10 cellular contexts compared by ENCODE assay signal in the genomic region with DNA sequence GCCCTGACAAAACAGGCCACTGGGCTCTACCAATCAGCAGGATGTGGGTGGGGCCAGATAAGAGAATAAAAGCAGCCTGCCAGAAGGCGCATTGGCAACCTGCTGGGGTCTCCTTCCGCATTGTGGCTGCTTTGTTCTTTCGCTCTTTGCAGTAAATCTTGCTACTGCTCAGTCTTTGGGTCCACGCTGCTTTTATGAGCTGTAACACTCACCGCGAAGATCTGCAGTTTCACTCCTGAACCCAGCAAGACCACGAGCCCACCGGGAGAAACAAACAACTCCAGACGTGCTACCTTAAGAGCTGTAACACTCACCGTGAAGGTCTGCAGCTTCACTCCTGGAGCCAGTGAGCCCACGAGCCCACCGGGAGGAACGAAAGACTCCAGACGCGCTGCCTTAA. TPM values are rescaled to one million over a fixed set of nuclear protein-coding genes. Genes with fewer than 3 reads are reported as not detected.
DNase-seq lines count a peak whose midpoint lies in the region; ATAC-seq and TF ChIP-seq lines count a peak whose summit lies in the region.
"Not testable (repeated sequence)": the region's sequence is repeated elsewhere in the genome, so short reads cannot be mapped to it uniquely, and the experiment has no call there.
"Had no signal": no experiment of that assay in that cellular context is flagged by ENCODE, and none has a peak within 500 bp of the region (broad histone marks: within the 10 kb centered on the region; RNA-seq: fewer than 3 reads in every experiment).

No MANE protein-coding gene starts in this region.

- H3K4me3 ChIP-seq in DND-41 (ENCODE audit: low read depth in 1 of 2, low read length in 2 of 2): not testable (repeated sequence)
- H3K4me3 ChIP-seq in naive thymus-derived CD4-positive, alpha-beta T cell (ENCODE audit: low read length): peak overlapping the region; percentile 54

- H3K36me3 ChIP-seq in DND-41 (ENCODE audit: insufficient read depth, low read length); naive thymus-derived CD4-positive, alpha-beta T cell (ENCODE audit: control insufficient read depth in 2 of 3, insufficient read depth in 3 of 3, low read length in 3 of 3): not testable (repeated sequence)

- not testable (repeated sequence) for H2AFZ ChIP-seq in DND-41 (ENCODE audit: low read depth, low read length)

- H3K27me3 ChIP-seq in DND-41 (ENCODE audit: insufficient read depth, low read length, poor library complexity); naive thymus-derived CD4-positive, alpha-beta T cell (ENCODE audit: control insufficient read depth in 2 of 2, insufficient read depth in 2 of 2, low read length in 2 of 2): not testable (repeated sequence)

- not testable (repeated sequence) for TF ChIP-seq CTCF in DND-41 (IDR thresholded peaks at IDR 0.05; ENCODE audit: borderline replicate concordance, extremely low read depth, low read length, poor library complexity, severe bottlenecking); WTC11 (IDR thresholded peaks at IDR 0.05)

- POLR2A ChIA-PET in WTC11 (lab: Charles Lee); naive thymus-derived CD4-positive, alpha-beta T cell (lab: Charles Lee): not testable (repeated sequence)

- H3K27ac Mint-ChIP-seq in WTC11: not testable (repeated sequence)
- peak overlapping the region; percentile 47 for H3K27ac Mint-ChIP-seq in activated T-helper 1 cell treated with anti-CD3 and anti-CD28 coated beads, Interleukin-12 subunit alpha, Interleukin-12 subunit beta, Interleukin-2, Interleukin-4 antibody, amounts not matched to agents 30 ng/mL and 10 ng/mL and 1 ng/mL, durations not matched to agents 14 hours and 24 hours and 36 hours
- peak overlapping the region; percentile 86 for H3K27ac Mint-ChIP-seq in activated naive CD8-positive, alpha-beta T cell treated with anti-CD3 and anti-CD28 coated beads, Interleukin-2, amount 50 U/mL, for 24 hours
- H3K27ac Mint-ChIP-seq in naive thymus-derived CD4-positive, alpha-beta T cell: peak overlapping the region; percentile 52 to 89 (median 83)

- DNase-seq in DND-41: peak; percentile 66
- DNase-seq in WTC11 (ENCODE audit: low spot score): not testable (repeated sequence)
- peak; percentile 13 to 45 for DNase-seq in activated CD8-positive, alpha-beta memory T cell treated with anti-CD3 and anti-CD28 coated beads for 4 hours (ENCODE audit: low read depth in 2 of 2)
- DNase-seq in activated T-helper 1 cell treated with anti-CD3 and anti-CD28 coated beads, Interleukin-12 subunit alpha, Interleukin-12 subunit beta, Interleukin-2, Interleukin-4 antibody, amounts not matched to agents 30 ng/mL and 10 ng/mL and 1 ng/mL, durations not matched to agents 14 hours and 24 hours and 36 hours (ENCODE audit: low spot score): peak; percentile 1
- peak; percentile 68 for DNase-seq in activated naive CD8-positive, alpha-beta T cell treated with anti-CD3 and anti-CD28 coated beads, Interleukin-2, amount 50 U/mL, for 24 hours
- DNase-seq in naive thymus-derived CD4-positive, alpha-beta T cell: peak in 8 of 9 donors; percentile 33 to 62 (median 50)
- peak; percentile 17 to 23 for DNase-seq in stimulated activated CD4-positive, alpha-beta T cell treated with anti-CD3 and anti-CD28 coated beads, Interleukin-2, amount 100 ng/mL, for 24 hours
- peak; percentile 67 for DNase-seq in stimulated activated naive CD8-positive, alpha-beta T cell treated with anti-CD3 and anti-CD28 coated beads, Interleukin-15, Interleukin-2, amounts not matched to agents 100 U/mL and 50 U/mL, for 24 hours

- H3K79me2 ChIP-seq in DND-41 (ENCODE audit: insufficient read depth, low read length): not testable (repeated sequence)

- H3K4me3 Mint-ChIP-seq in WTC11: not testable (repeated sequence)
- H3K4me3 Mint-ChIP-seq in activated T-helper 1 cell treated with anti-CD3 and anti-CD28 coated beads, Interleukin-12 subunit alpha, Interleukin-12 subunit beta, Interleukin-2, Interleukin-4 antibody, amounts not matched to agents 30 ng/mL and 10 ng/mL and 1 ng/mL, durations not matched to agents 14 hours and 24 hours and 36 hours: peak overlapping the region; percentile 81
- peak overlapping the region; percentile 83 for H3K4me3 Mint-ChIP-seq in activated naive CD8-positive, alpha-beta T cell treated with anti-CD3 and anti-CD28 coated beads, Interleukin-2, amount 50 U/mL, for 24 hours
- H3K4me3 Mint-ChIP-seq in naive thymus-derived CD4-positive, alpha-beta T cell: peak overlapping the region; percentile 83 to 95 (median 89)

- not testable (repeated sequence) for H3K9me3 ChIP-seq in DND-41 (ENCODE audit: insufficient read depth, low read length, severe bottlenecking); naive thymus-derived CD4-positive, alpha-beta T cell (ENCODE audit: control insufficient read depth in 2 of 3, low read length in 3 of 3)

- H3K27ac ChIP-seq in DND-41 (ENCODE audit: low read length); naive thymus-derived CD4-positive, alpha-beta T cell (ENCODE audit: low read depth, low read length): not testable (repeated sequence)

- H3K4me1 Mint-ChIP-seq in WTC11: peaks cover 22% of the 10 kb centered on the region
- peaks cover 27% of the 10 kb centered on the region for H3K4me1 Mint-ChIP-seq in activated T-helper 1 cell treated with anti-CD3 and anti-CD28 coated beads, Interleukin-12 subunit alpha, Interleukin-12 subunit beta, Interleukin-2, Interleukin-4 antibody, amounts not matched to agents 30 ng/mL and 10 ng/mL and 1 ng/mL, durations not matched to agents 14 hours and 24 hours and 36 hours (ENCODE audit: low read depth)
- H3K4me1 Mint-ChIP-seq in activated naive CD8-positive, alpha-beta T cell treated with anti-CD3 and anti-CD28 coated beads, Interleukin-2, amount 50 U/mL, for 24 hours: peaks cover 36% of the 10 kb centered on the region
- H3K4me1 Mint-ChIP-seq in naive thymus-derived CD4-positive, alpha-beta T cell: peaks cover 0 to 29% (median 26%) of the 10 kb centered on the region in 7 donors

- peaks cover 10% of the 10 kb centered on the region for H3K4me1 ChIP-seq in DND-41 (ENCODE audit: insufficient read depth, low read length)
- not testable (repeated sequence) for H3K4me1 ChIP-seq in naive thymus-derived CD4-positive, alpha-beta T cell (ENCODE audit: control insufficient read depth in 2 of 2, insufficient read depth in 2 of 2, low read length in 2 of 2)

- H3K27me3 Mint-ChIP-seq in WTC11 (ENCODE audit: low read depth); activated T-helper 1 cell treated with anti-CD3 and anti-CD28 coated beads, Interleukin-12 subunit alpha, Interleukin-12 subunit beta, Interleukin-2, Interleukin-4 antibody, amounts not matched to agents 30 ng/mL and 10 ng/mL and 1 ng/mL, durations not matched to agents 14 hours and 24 hours and 36 hours (ENCODE audit: insufficient read depth); activated naive CD8-positive, alpha-beta T cell treated with anti-CD3 and anti-CD28 coated beads, Interleukin-2, amount 50 U/mL, for 24 hours; naive thymus-derived CD4-positive, alpha-beta T cell: not testable (repeated sequence)

- H3K9ac ChIP-seq in DND-41 (ENCODE audit: low read depth, low read length): not testable (repeated sequence)

- ATAC-seq in DND-41 (ENCODE audit: insufficient read depth, low read depth); WTC11; activated naive CD8-positive, alpha-beta T cell treated with anti-CD3 and anti-CD28 coated beads, Interleukin-2, amount 50 U/mL, for 24 hours; naive thymus-derived CD4-positive, alpha-beta T cell; stimulated activated naive CD8-positive, alpha-beta T cell treated with anti-CD3 and anti-CD28 coated beads, Interleukin-15, Interleukin-2, amounts not matched to agents 100 U/mL and 50 U/mL, for 24 hours: not testable (repeated sequence)

- intact Hi-C loops in activated T-helper 1 cell treated with anti-CD3 and anti-CD28 coated beads, Interleukin-12 subunit alpha, Interleukin-12 subunit beta, Interleukin-2, Interleukin-4 antibody, amounts not matched to agents 30 ng/mL and 10 ng/mL and 1 ng/mL, durations not matched to agents 14 hours and 24 hours and 36 hours (cut with micrococcal nuclease): loop anchor here (10.0 kb wide), 1 partner anchor 286 kb away; a partner anchor contains a TSS
- intact Hi-C loops in naive thymus-derived CD4-positive, alpha-beta T cell (cut with micrococcal nuclease): loop anchor here in 1 of 2 donors (10.0 kb wide), 1 partner anchor 76 kb away; a partner anchor contains a TSS

- not testable (repeated sequence) for H3K36me3 Mint-ChIP-seq in WTC11; activated T-helper 1 cell treated with anti-CD3 and anti-CD28 coated beads, Interleukin-12 subunit alpha, Interleukin-12 subunit beta, Interleukin-2, Interleukin-4 antibody, amounts not matched to agents 30 ng/mL and 10 ng/mL and 1 ng/mL, durations not matched to agents 14 hours and 24 hours and 36 hours (ENCODE audit: low read depth); naive thymus-derived CD4-positive, alpha-beta T cell
- H3K36me3 Mint-ChIP-seq in activated naive CD8-positive, alpha-beta T cell treated with anti-CD3 and anti-CD28 coated beads, Interleukin-2, amount 50 U/mL, for 24 hours (ENCODE audit: low read depth): peaks cover 11% of the 10 kb centered on the region

- CTCF ChIA-PET in WTC11 (lab: Charles Lee); naive thymus-derived CD4-positive, alpha-beta T cell (lab: Charles Lee): not testable (repeated sequence)

- not testable (repeated sequence) for H3K4me2 ChIP-seq in DND-41 (ENCODE audit: insufficient read depth, low read length)

- not testable (repeated sequence) for H4K20me1 ChIP-seq in DND-41 (ENCODE audit: insufficient read depth, low read length)

- peaks cover 15% of the 10 kb centered on the region for H3K9me3 Mint-ChIP-seq in WTC11
- H3K9me3 Mint-ChIP-seq in activated T-helper 1 cell treated with anti-CD3 and anti-CD28 coated beads, Interleukin-12 subunit alpha, Interleukin-12 subunit beta, Interleukin-2, Interleukin-4 antibody, amounts not matched to agents 30 ng/mL and 10 ng/mL and 1 ng/mL, durations not matched to agents 14 hours and 24 hours and 36 hours; activated naive CD8-positive, alpha-beta T cell treated with anti-CD3 and anti-CD28 coated beads, Interleukin-2, amount 50 U/mL, for 24 hours: not testable (repeated sequence)
- H3K9me3 Mint-ChIP-seq in naive thymus-derived CD4-positive, alpha-beta T cell: peaks cover 0 to 13% (median 4%) of the 10 kb centered on the region in 11 donors

RNA-seq across cellular contexts. Expression of a gene that starts 4.4 kb away (rescaled TPM):
- total RNA-seq in WTC11 (2021): 37.4 to 41.3 TPM (median 41.0 TPM) in 3 replicates
- total RNA-seq in activated T-helper 1 cell treated with anti-CD3 and anti-CD28 coated beads, Interleukin-12 subunit alpha, Interleukin-12 subunit beta, Interleukin-2, Interleukin-4 antibody, amounts not matched to agents 30 ng/mL and 10 ng/mL and 1 ng/mL, durations not matched to agents 14 hours and 24 hours and 36 hours: 102 and 103 TPM in 2 replicates
- 10 to 100 TPM; 45.0 to 89.5 (median 57.7) TPM for total RNA-seq in naive thymus-derived CD4-positive, alpha-beta T cell
- polyA plus RNA-seq in naive thymus-derived CD4-positive, alpha-beta T cell: 100 to 1,000 TPM; 117 to 138 TPM

RNA-seq across cellular contexts. Expression of a gene that starts 35.1 kb away (rescaled TPM):
- 18.3 to 19.7 TPM (median 19.1 TPM) in 3 replicates for total RNA-seq in WTC11 (2021)
- total RNA-seq in activated T-helper 1 cell treated with anti-CD3 and anti-CD28 coated beads, Interleukin-12 subunit alpha, Interleukin-12 subunit beta, Interleukin-2, Interleukin-4 antibody, amounts not matched to agents 30 ng/mL and 10 ng/mL and 1 ng/mL, durations not matched to agents 14 hours and 24 hours and 36 hours: 28.1 and 30.2 TPM in 2 replicates
- total RNA-seq in naive thymus-derived CD4-positive, alpha-beta T cell: 10 to 100 TPM; 27.8 to 53.6 (median 36.7) TPM
- polyA plus RNA-seq in naive thymus-derived CD4-positive, alpha-beta T cell: 1 to 10 TPM; 5.2 to 5.5 TPM

RNA-seq across cellular contexts. Expression of a gene that starts 37.8 kb away (rescaled TPM):
- 10.5 to 14.6 TPM (median 13.5 TPM) in 3 replicates for total RNA-seq in WTC11 (2021)
- total RNA-seq in activated T-helper 1 cell treated with anti-CD3 and anti-CD28 coated beads, Interleukin-12 subunit alpha, Interleukin-12 subunit beta, Interleukin-2, Interleukin-4 antibody, amounts not matched to agents 30 ng/mL and 10 ng/mL and 1 ng/mL, durations not matched to agents 14 hours and 24 hours and 36 hours: not detected in 2 replicates
- total RNA-seq in naive thymus-derived CD4-positive, alpha-beta T cell: under 1 TPM in 3 of 5 experiments, not detected in 2; 0.11 to 0.50 (median 0.24) TPM
- not detected for polyA plus RNA-seq in naive thymus-derived CD4-positive, alpha-beta T cell
- total RNA-seq: OCI-LY7; T-helper 1 cell treated with Interleukin-12 subunit alpha and Interleukin-12 subunit beta and Interleukin-4 antibody, amounts not matched to agents 30 ng/mL and 1 ng/mL, for 36 hours had no signal

RNA-seq across cellular contexts. Expression of a gene that starts 44.6 kb away (rescaled TPM):
- total RNA-seq in WTC11 (2021): 8.4 to 10.9 TPM (median 9.6 TPM) in 3 replicates
- 40.4 and 44.0 TPM in 2 replicates for total RNA-seq in activated T-helper 1 cell treated with anti-CD3 and anti-CD28 coated beads, Interleukin-12 subunit alpha, Interleukin-12 subunit beta, Interleukin-2, Interleukin-4 antibody, amounts not matched to agents 30 ng/mL and 10 ng/mL and 1 ng/mL, durations not matched to agents 14 hours and 24 hours and 36 hours
- 100 to 1,000 TPM in 2 of 5 experiments, 10 to 100 TPM in 3; 35.0 to 122 (median 46.7) TPM for total RNA-seq in naive thymus-derived CD4-positive, alpha-beta T cell
- 1 to 10 TPM; 4.4 to 4.7 TPM for polyA plus RNA-seq in naive thymus-derived CD4-positive, alpha-beta T cell
